ENCODE assay signal across 8 cellular contexts in the genomic region with DNA sequence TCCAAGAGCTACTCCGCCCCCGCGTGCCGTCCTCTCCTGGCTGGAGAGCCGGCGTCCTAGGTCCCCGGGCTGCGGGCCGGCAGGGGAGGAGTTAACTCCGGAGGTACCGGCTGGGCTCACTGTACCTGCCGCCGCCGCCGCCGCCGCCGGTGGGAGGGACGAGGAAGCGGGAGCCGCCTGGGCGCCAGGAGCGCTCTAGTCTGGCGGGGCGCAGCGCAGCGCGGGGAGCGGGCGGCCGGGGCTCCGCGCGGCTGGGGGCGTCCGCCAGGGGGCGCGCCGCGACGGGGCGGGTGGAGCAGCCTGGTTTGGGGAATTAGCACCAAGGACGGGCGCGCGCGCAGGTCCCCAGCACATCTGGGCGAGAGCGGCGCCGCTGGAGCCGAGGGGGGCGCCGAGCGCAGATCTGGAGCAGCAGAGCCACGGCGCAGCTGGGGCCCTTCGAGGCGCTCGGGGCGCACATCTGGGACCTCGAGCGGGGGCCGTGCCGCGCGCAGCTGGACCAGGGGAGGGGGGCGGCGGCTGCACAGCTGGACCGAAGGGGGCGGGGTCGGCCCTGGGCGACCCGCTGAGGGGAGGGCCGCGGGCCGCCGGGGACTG. TPM values are rescaled to one million over a fixed set of nuclear protein-coding genes. Genes with fewer than 3 reads are reported as not detected.
A peak's percentile ranks its signal among the peaks of the same experiment; 100 is the strongest.
DNase-seq lines count a peak whose midpoint lies in the region; ATAC-seq, FAIRE-seq and TF ChIP-seq lines count a peak whose summit lies in the region.

A gene (plus strand): TSS at position 348 of the 597 bp plus-strand sequence. CDS start 349 bp downstream, outside the sequence.

- FAIRE-seq in A549 (lab: Jason Lieb, UNC), result no peak

- no peak within 1 kb of the TSS for H3K27ac Mint-ChIP-seq in activated T-helper 1 cell treated with anti-CD3 and anti-CD28 coated beads, Interleukin-12 subunit alpha, Interleukin-12 subunit beta, Interleukin-2, Interleukin-4 antibody, amounts not matched to agents 30 ng/mL and 10 ng/mL and 1 ng/mL, durations not matched to agents 14 hours and 24 hours and 36 hours

- peak; percentile 10 to 70; a peak in 3 of 5 replicates for TF ChIP-seq RAD21 in A549 (conservative IDR thresholded peaks at IDR 0.05 in 1 of 2, IDR thresholded peaks at IDR 0.05 in 1 of 2)

- POLR2A ChIA-PET in A549 (lab: Yijun Ruan, JAX), result interaction anchor here (0.5 kb wide), 2 partner anchors 71 to 102 kb away, joined by 3 to 4 read pairs; no protein-coding TSS in a partner anchor

- no peaks in the 10 kb centered on the region for H3K9me2 ChIP-seq in OCI-LY1 (ENCODE audit: low read depth, low read length)

- intact Hi-C loops in activated T-helper 1 cell treated with anti-CD3 and anti-CD28 coated beads, Interleukin-12 subunit alpha, Interleukin-12 subunit beta, Interleukin-2, Interleukin-4 antibody, amounts not matched to agents 30 ng/mL and 10 ng/mL and 1 ng/mL, durations not matched to agents 14 hours and 24 hours and 36 hours (cut with micrococcal nuclease), result loop anchor here (1.0 kb wide), 1 partner anchor 120 kb away; no protein-coding TSS in a partner anchor
- intact Hi-C loops in transverse colon (cut with DNase I; ENCODE audit: low total_unique reads), result loop anchor here (10.0 kb wide), 1 partner anchor 59 kb away; no protein-coding TSS in a partner anchor

- TF ChIP-seq EP300 in A549 (IDR thresholded peaks at IDR 0.05) (no peak), transverse colon (IDR thresholded peaks at IDR 0.05; ENCODE audit: low read depth) (no peak)

- H4K20me1 ChIP-seq in OCI-LY1 (ENCODE audit: insufficient read depth, low read length), result no peaks in the 10 kb centered on the region

- peak; percentile 96 for TF ChIP-seq CTCF in A549 (IDR thresholded peaks at IDR 0.05)
- TF ChIP-seq CTCF in GM20000 (IDR thresholded peaks at IDR 0.05; ENCODE audit: extremely low read depth, missing control alignments), result peak; percentile 66
- no peak; the same call in 1 of the 2 replicates for TF ChIP-seq CTCF in OCI-LY1 (IDR thresholded peaks at IDR 0.05; ENCODE audit: low read length)
- peak; percentile 33 for TF ChIP-seq CTCF in fibroblast of villous mesenchyme (IDR thresholded peaks at IDR 0.05; ENCODE audit: insufficient read depth, low read depth, low read length)
- TF ChIP-seq CTCF in transverse colon (IDR thresholded peaks at IDR 0.05), result peak in 3 of 5 experiments; percentile 33 to 58 (median 54)

- H3F3A ChIP-seq in OCI-LY1 (ENCODE audit: insufficient read depth, low read length), result no peaks in the 10 kb centered on the region

- H3K27me3 ChIP-seq in OCI-LY1 (ENCODE audit: insufficient read depth, low read length) (peaks cover 24% of the 10 kb centered on the region), transverse colon (peaks cover 45% of the 10 kb centered on the region)

- peaks cover 16% of the 10 kb centered on the region for H3K4me1 Mint-ChIP-seq in activated T-helper 1 cell treated with anti-CD3 and anti-CD28 coated beads, Interleukin-12 subunit alpha, Interleukin-12 subunit beta, Interleukin-2, Interleukin-4 antibody, amounts not matched to agents 30 ng/mL and 10 ng/mL and 1 ng/mL, durations not matched to agents 14 hours and 24 hours and 36 hours (ENCODE audit: low read depth)

- peak within 1 kb of the TSS; percentile 64 for H3K4me3 Mint-ChIP-seq in activated T-helper 1 cell treated with anti-CD3 and anti-CD28 coated beads, Interleukin-12 subunit alpha, Interleukin-12 subunit beta, Interleukin-2, Interleukin-4 antibody, amounts not matched to agents 30 ng/mL and 10 ng/mL and 1 ng/mL, durations not matched to agents 14 hours and 24 hours and 36 hours

- ATAC-seq in A549 (peak; percentile 50 to 78), HG03520 (IDR thresholded peaks at IDR 0.05; ENCODE audit: unreplicated experiment) (no peak)

- H3K27ac ChIP-seq in A549 (peak within 1 kb of the TSS; percentile 48 to 73; a peak in 5 of 6 replicates), OCI-LY1 (ENCODE audit: low read depth, low read length, poor library complexity, severe bottlenecking) (no peak within 1 kb of the TSS), transverse colon (peak within 1 kb of the TSS; percentile 71 to 92 (median 82))

- no peaks in the 10 kb centered on the region for H3K36me3 Mint-ChIP-seq in activated T-helper 1 cell treated with anti-CD3 and anti-CD28 coated beads, Interleukin-12 subunit alpha, Interleukin-12 subunit beta, Interleukin-2, Interleukin-4 antibody, amounts not matched to agents 30 ng/mL and 10 ng/mL and 1 ng/mL, durations not matched to agents 14 hours and 24 hours and 36 hours (ENCODE audit: low read depth)

- H3K4me2 ChIP-seq in A549 (peak within 1 kb of the TSS; percentile 98), OCI-LY1 (ENCODE audit: low read length) (peak within 1 kb of the TSS; percentile 56)

- H3K79me2 ChIP-seq in OCI-LY1 (ENCODE audit: insufficient read depth, low read length), result no peaks in the 10 kb centered on the region

- CTCF ChIA-PET in A549 (lab: Yijun Ruan, JAX), result interaction anchor here (0.7 to 40.8 kb wide), 35 partner anchors 8 to 422 kb away, joined by 3 to 2008 read pairs (median 4); a partner anchor contains a TSS

- peaks cover 63% of the 10 kb centered on the region for H3K27me3 Mint-ChIP-seq in activated T-helper 1 cell treated with anti-CD3 and anti-CD28 coated beads, Interleukin-12 subunit alpha, Interleukin-12 subunit beta, Interleukin-2, Interleukin-4 antibody, amounts not matched to agents 30 ng/mL and 10 ng/mL and 1 ng/mL, durations not matched to agents 14 hours and 24 hours and 36 hours (ENCODE audit: insufficient read depth)

- no peaks in the 10 kb centered on the region for H3K9me3 ChIP-seq in A549
- H3K9me3 ChIP-seq in OCI-LY1 (ENCODE audit: low read length), result no peaks in the 10 kb centered on the region
- no peaks in the 10 kb centered on the region for H3K9me3 ChIP-seq in transverse colon

- DNase-seq in A549 (ENCODE audit: low read depth in 1 of 2, low spot score in 1 of 2), result peak; percentile 64 to 79
- DNase-seq in GM20000 (ENCODE audit: low spot score), result peak; percentile 90
- peak; percentile 66 for DNase-seq in activated T-helper 1 cell treated with anti-CD3 and anti-CD28 coated beads, Interleukin-12 subunit alpha, Interleukin-12 subunit beta, Interleukin-2, Interleukin-4 antibody, amounts not matched to agents 30 ng/mL and 10 ng/mL and 1 ng/mL, durations not matched to agents 14 hours and 24 hours and 36 hours (ENCODE audit: low spot score)
- DNase-seq in fibroblast of villous mesenchyme (ENCODE audit: low read depth), result peak; percentile 57
- DNase-seq in occipital lobe (lab: John Stamatoyannopoulos, UW), result no peak
- peak; percentile 74 for DNase-seq in transverse colon

- H3K9ac ChIP-seq in OCI-LY1 (ENCODE audit: low read length), result no peak within 1 kb of the TSS

- 7% methylated on average over 24 of the region's 78 CpGs for WGBS in A549 (ENCODE audit: missing lambda C conversion rate)
- 2% methylated on average over 62 of the region's 78 CpGs; no CpG with 5 or more reads in 1 of the 2 donors for WGBS in transverse colon (ENCODE audit: low coverage in 1 of 2), 2 donors

- H3K36me3 ChIP-seq in OCI-LY1 (ENCODE audit: insufficient read depth, low read length) (no peaks in the 10 kb centered on the region), transverse colon (no peaks in the 10 kb centered on the region)

- H3K9me3 Mint-ChIP-seq in activated T-helper 1 cell treated with anti-CD3 and anti-CD28 coated beads, Interleukin-12 subunit alpha, Interleukin-12 subunit beta, Interleukin-2, Interleukin-4 antibody, amounts not matched to agents 30 ng/mL and 10 ng/mL and 1 ng/mL, durations not matched to agents 14 hours and 24 hours and 36 hours, result no peaks in the 10 kb centered on the region

- H2AFZ ChIP-seq in OCI-LY1 (ENCODE audit: low read length), result no peak within 1 kb of the TSS

- no peak for TF ChIP-seq POLR2A in A549 (IDR thresholded peaks at IDR 0.05; ENCODE audit: low read length)
- TF ChIP-seq POLR2A in transverse colon (IDR thresholded peaks at IDR 0.05), result no peak

- peak within 1 kb of the TSS; percentile 53 for H3K4me3 ChIP-seq in A549
- peak within 1 kb of the TSS; percentile 42 for H3K4me3 ChIP-seq in OCI-LY1 (ENCODE audit: low read depth, low read length, poor library complexity, severe bottlenecking)
- H3K4me3 ChIP-seq in fibroblast of villous mesenchyme (ENCODE audit: low read depth, low read length), result peak within 1 kb of the TSS; percentile 68
- H3K4me3 ChIP-seq in transverse colon, result peak within 1 kb of the TSS; percentile 51 to 71 (median 62)

- H3K4me1 ChIP-seq in A549 (peaks cover 4% of the 10 kb centered on the region; the same call in 1 of the 3 replicates), OCI-LY1 (ENCODE audit: insufficient read depth, low read length, severe bottlenecking) (peaks cover 10% of the 10 kb centered on the region), transverse colon (peaks cover 0 to 34% (median 28%) of the 10 kb centered on the region in 4 donors)

- in situ Hi-C loops in transverse colon (cut with MboI; ENCODE audit: low pct_ligation_motif_present in 1 of 4, low pct_unique_long_range_greater_than_20kb in 1 of 4, low sequenced_read_pairs in 3 of 4), result loop anchor here in 1 of 4 donors (10.0 kb wide), 1 partner anchor 119 kb away; no protein-coding TSS in a partner anchor

TF ChIP-seq in A549, 52 proteins besides CTCF, POLR2A, EP300 and RAD21 (continues in another document):
- TF ChIP-seq MYC (IDR thresholded peaks at IDR 0.05; ENCODE audit: borderline replicate concordance, low read length) (no peak), CBX2 (IDR thresholded peaks at IDR 0.05; ENCODE audit: borderline replicate concordance, low read depth) (no peak), TFCP2L1 (CRISPR knock-in tag; IDR thresholded peaks at IDR 0.05) (no peak), BHLHE40 (IDR thresholded peaks at IDR 0.05; ENCODE audit: low read depth, low read length) (no peak), HOXB5 (CRISPR knock-in tag; IDR thresholded peaks at IDR 0.05) (no peak)

RNA-seq across cellular contexts. Expression of the gene that starts here (rescaled TPM):
- polyA plus RNA-seq in A549 (2011; rRNA removed) (0.07 and 0.12 TPM in 2 replicates), A549 (2017; fragmentation: RNase III; extraction: RNeasy Plus Mini Kit Qiagen cat#74134 plus additional on column Dnase treatment) (0.17 to 0.30 TPM (median 0.20 TPM) in 3 replicates)
- polyA plus RNA-seq in A549 (2012; cell fraction: cytosol; rRNA removed), result 0.08 and 0.12 TPM in 2 replicates
- polyA plus RNA-seq in A549 (2012; cell fraction: nucleus; rRNA removed), result 0.05 TPM in 2 replicates
- 0.08 TPM in 1 of 2 replicates, not detected in the other for polyA minus RNA-seq in A549 (2011; rRNA and poly(A)+ RNA removed)
- not detected in 2 replicates for total RNA-seq in activated T-helper 1 cell treated with anti-CD3 and anti-CD28 coated beads, Interleukin-12 subunit alpha, Interleukin-12 subunit beta, Interleukin-2, Interleukin-4 antibody, amounts not matched to agents 30 ng/mL and 10 ng/mL and 1 ng/mL, durations not matched to agents 14 hours and 24 hours and 36 hours
- total RNA-seq in fibroblast of villous mesenchyme (0.43 and 0.97 TPM in 2 replicates), occipital lobe (17.9 TPM), transverse colon (1 to 10 TPM in 2 of 4 donors, under 1 TPM in 2; 0.20 to 4.6 (median 2.6) TPM)

Comparison
In these comparisons a context has a peak if more than half of its experiments do, and no peak if none do; other contexts are left out.
1. Peak in DNase-seq, ATAC-seq, H3K4me3 ChIP-seq, H3K27ac ChIP-seq and H3K4me2 ChIP-seq in A549; RNA of the gene not detected or under 1 TPM.
2. Peak in DNase-seq in activated T-helper 1 cell treated with anti-CD3 and anti-CD28 coated beads, Interleukin-12 subunit alpha, Interleukin-12 subunit beta, Interleukin-2, Interleukin-4 antibody, amounts not matched to agents 30 ng/mL and 10 ng/mL and 1 ng/mL, durations not matched to agents 14 hours and 24 hours and 36 hours; RNA of the gene not detected or under 1 TPM.
3. Peak in DNase-seq and H3K4me3 ChIP-seq in fibroblast of villous mesenchyme; RNA of the gene not detected or under 1 TPM.